In genomic region chrX:78658851-78659744, GRCh38 we compare ENCODE assay signal across 12 cellular contexts. TPM values are rescaled to one million over a fixed set of nuclear protein-coding genes. Genes with fewer than 3 reads are reported as not detected.
DNase-seq lines count a peak whose midpoint lies in the region; ATAC-seq, FAIRE-seq and TF ChIP-seq lines count a peak whose summit lies in the region.
"Had no signal": no experiment of that assay in that cellular context is flagged by ENCODE, and none has a peak within 500 bp of the region (broad histone marks: within the 10 kb centered on the region; RNA-seq: fewer than 3 reads in every experiment).

Gene RTL3, minus strand, starts transcription at chrX:78659328. Its CDS starts 908 bp downstream, at chrX:78658420.

- POLR2A ChIA-PET in A673 (lab: Charles Lee; ENCODE audit: low non-redundant PET), result no interaction called here

- H3K4me3 ChIP-seq in bronchial epithelial cell (ENCODE audit: low read depth, low read length), result no peak within 1 kb of the TSS
- H3K4me3 ChIP-seq in osteoblast (ENCODE audit: insufficient read depth, low read length), result no peak within 1 kb of the TSS
- H3K4me3 ChIP-seq in A673 (ENCODE audit: low read depth, low read length, poor library complexity, severe bottlenecking), result no peak within 1 kb of the TSS
- H3K4me3 ChIP-seq: PC-9 had no signal

- H3K27ac ChIP-seq in osteoblast (ENCODE audit: low read depth, low read length), result peak within 1 kb of the TSS; percentile 73
- no peak within 1 kb of the TSS for H3K27ac ChIP-seq in A673 (ENCODE audit: low read depth, low read length, poor library complexity, severe bottlenecking)
- H3K27ac ChIP-seq: PC-9 had no signal

- H3K36me3 ChIP-seq in bronchial epithelial cell (ENCODE audit: control insufficient read depth, insufficient read depth, low read length), result no peaks in the 10 kb centered on the region
- H3K36me3 ChIP-seq in osteoblast (ENCODE audit: insufficient read depth, low read length), result no peaks in the 10 kb centered on the region
- no peaks in the 10 kb centered on the region for H3K36me3 ChIP-seq in A673 (ENCODE audit: insufficient read depth, low read length, poor library complexity, severe bottlenecking)

- H3K9me3 ChIP-seq in osteoblast (ENCODE audit: low read depth, low read length), result no peaks in the 10 kb centered on the region
- H3K9me3 ChIP-seq in A673 (ENCODE audit: low read depth, low read length, poor library complexity, severe bottlenecking), result no peaks in the 10 kb centered on the region

- no peak for FAIRE-seq in bronchial epithelial cell (lab: Jason Lieb, UNC)

- H4K20me1 ChIP-seq in osteoblast (ENCODE audit: insufficient read depth, low read length), result no peaks in the 10 kb centered on the region

- H2AFZ ChIP-seq in osteoblast (ENCODE audit: low read length), result no peak within 1 kb of the TSS
- H2AFZ ChIP-seq: PC-9 had no signal

- intact Hi-C loops in A673 (cut with micrococcal nuclease; ENCODE audit: unreplicated experiment), result no loop called here

- no TSS peak for BruUV-seq in A673 (replicated peaks; lab: Mats Ljungman, UMichigan)

- no peaks in the 10 kb centered on the region for H3K79me2 ChIP-seq in osteoblast (ENCODE audit: insufficient read depth, low read length)

- H3K27me3 ChIP-seq in bronchial epithelial cell (ENCODE audit: control insufficient read depth, insufficient read depth, low read length) (no peaks in the 10 kb centered on the region), osteoblast (ENCODE audit: insufficient read depth, low read length) (peaks cover 3% of the 10 kb centered on the region), A673 (replicated peaks; ENCODE audit: insufficient read depth, low read depth, low read length, poor library complexity) (no peaks in the 10 kb centered on the region)

- peaks cover 19% of the 10 kb centered on the region for H3K4me1 ChIP-seq in osteoblast (ENCODE audit: insufficient read depth, low read length)
- no peaks in the 10 kb centered on the region for H3K4me1 ChIP-seq in A673 (ENCODE audit: insufficient read depth, low read length, poor library complexity, severe bottlenecking)

- peak within 1 kb of the TSS; percentile 33 for H3K4me2 ChIP-seq in osteoblast (ENCODE audit: insufficient read depth, low read length)
- H3K4me2 ChIP-seq: PC-9 had no signal

- ATAC-seq in GM21526 (IDR thresholded peaks at IDR 0.05; ENCODE audit: low FRiP score, unreplicated experiment) (no peak), HG03520 (IDR thresholded peaks at IDR 0.05; ENCODE audit: unreplicated experiment) (no peak)

- TF ChIP-seq CTCF in bronchial epithelial cell (IDR thresholded peaks at IDR 0.05; ENCODE audit: insufficient read depth, low read length, severe bottlenecking), result no peak
- TF ChIP-seq CTCF in osteoblast (IDR thresholded peaks at IDR 0.05; ENCODE audit: extremely low read depth, low read depth, low read length), result no peak
- no peak for TF ChIP-seq CTCF in A673 (conservative IDR thresholded peaks at IDR 0.05; ENCODE audit: low read depth, low read length)

- DNase-seq in GM04504 (ENCODE audit: low read depth), result peak; percentile 64
- DNase-seq in HS-5 (ENCODE audit: low read depth), result peak; percentile 47
- DNase-seq in bronchial epithelial cell (ENCODE audit: low read depth), result peak; percentile 12
- peak; percentile 87 for DNase-seq in osteoblast (ENCODE audit: insufficient read length, low spot score, missing footprints)
- DNase-seq in NCI-H2029 (lab: John Stamatoyannopoulos, UW), result no peak
- no peak for DNase-seq in A673 (ENCODE audit: low spot score)
- DNase-seq: endodermal cell, H9, PC-9 had no signal

- CTCF ChIA-PET in A673 (lab: Charles Lee), result no interaction called here

RNA-seq across cellular contexts. Expression of gene RTL3, which starts in this region (rescaled TPM):
- total RNA-seq in bronchial epithelial cell, result not detected in 2 replicates
- total RNA-seq in osteoblast, result under 0.01 TPM in 1 of 2 replicates, not detected in the other
- not detected in 2 replicates for total RNA-seq in A673 (2021)
- total RNA-seq: activated CD8-positive, alpha-beta memory T cell treated with anti-CD3 and anti-CD28 coated beads for 36 hours; endodermal cell; H9; PC-9 had no signal

Comparison
In these comparisons a context has a peak if more than half of its experiments do, and no peak if none do; other contexts are left out.
1. Peak in DNase-seq in bronchial epithelial cell; RNA of the gene not detected or under 1 TPM.
2. Peak in DNase-seq, H3K27ac ChIP-seq and H3K4me2 ChIP-seq in osteoblast; RNA of the gene not detected or under 1 TPM.
3. DNase-seq: peak in GM04504 (single experiment) and HS-5 (single experiment); none in NCI-H2029 (single experiment) and A673 (single experiment).